Comparison of ENCODE assay signal across 15 cellular contexts in the genomic region with DNA sequence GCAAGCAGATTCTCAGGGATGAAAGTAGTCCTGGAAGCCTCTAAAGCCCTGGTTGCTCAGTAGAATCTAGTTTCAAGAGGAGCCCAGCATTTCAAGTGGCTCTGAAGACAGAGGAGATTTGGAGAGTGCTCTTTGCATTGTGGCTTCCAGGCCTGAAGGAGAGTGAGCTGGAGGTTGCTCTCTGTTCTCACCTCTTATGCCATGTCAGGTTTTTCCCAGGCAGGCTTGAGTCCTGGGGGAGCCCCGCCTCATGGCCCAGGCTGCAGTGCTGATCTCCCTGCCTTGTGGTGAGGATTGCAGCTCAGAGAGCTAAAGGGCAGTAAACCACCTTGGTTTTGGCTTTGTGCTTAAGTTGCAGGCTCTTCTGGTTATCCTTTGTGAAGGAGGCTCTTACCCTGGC. TPM values are rescaled to one million over a fixed set of nuclear protein-coding genes. Genes with fewer than 3 reads are reported as not detected.
A peak's percentile ranks its signal among the peaks of the same experiment; 100 is the strongest.
DNase-seq lines count a peak whose midpoint lies in the region; ATAC-seq and TF ChIP-seq lines count a peak whose summit lies in the region.
"Had no signal": no experiment of that assay in that cellular context is flagged by ENCODE, and none has a peak within 500 bp of the region (broad histone marks: within the 10 kb centered on the region; RNA-seq: fewer than 3 reads in every experiment).

No MANE protein-coding gene starts in this region.

- no peak for ATAC-seq in Right ventricle myocardium superior (ENCODE audit: poor library complexity)
- peak; percentile 80 for ATAC-seq in activated naive CD8-positive, alpha-beta T cell treated with anti-CD3 and anti-CD28 coated beads, Interleukin-2, amount 50 U/mL, for 24 hours
- no peak for ATAC-seq in naive thymus-derived CD4-positive, alpha-beta T cell
- ATAC-seq: SK-N-SH treated with all-trans-retinoic acid at 6 μM for 48 hours had no signal

- H3K36me3 Mint-ChIP-seq in activated naive CD8-positive, alpha-beta T cell treated with anti-CD3 and anti-CD28 coated beads, Interleukin-2, amount 50 U/mL, for 24 hours (ENCODE audit: low read depth): peaks cover 10% of the 10 kb centered on the region
- H3K36me3 Mint-ChIP-seq in naive thymus-derived CD4-positive, alpha-beta T cell: peaks cover 0 to 12% (median 0%) of the 10 kb centered on the region in 5 donors

- H3K4me1 Mint-ChIP-seq in activated naive CD8-positive, alpha-beta T cell treated with anti-CD3 and anti-CD28 coated beads, Interleukin-2, amount 50 U/mL, for 24 hours: peaks cover 80% of the 10 kb centered on the region
- peaks cover 55 to 88% (median 77%) of the 10 kb centered on the region in 7 donors for H3K4me1 Mint-ChIP-seq in naive thymus-derived CD4-positive, alpha-beta T cell

- intact Hi-C loops in left ventricle myocardium inferior (cut with micrococcal nuclease) (no loop called here), Right ventricle myocardium superior (cut with DNase I) (no loop called here)
- intact Hi-C loops in naive thymus-derived CD4-positive, alpha-beta T cell (cut with micrococcal nuclease): no loop called here

- CTCF ChIA-PET in naive thymus-derived CD4-positive, alpha-beta T cell (lab: Charles Lee): interaction anchor here (0.8 to 2.1 kb wide), 3 partner anchors 11 to 47 kb away, joined by 3 to 7 read pairs (median 5); no protein-coding TSS in a partner anchor

- no peaks in the 10 kb centered on the region for H3K27me3 ChIP-seq in left ventricle myocardium inferior (ENCODE audit: low read depth)
- H3K27me3 ChIP-seq in naive thymus-derived CD4-positive, alpha-beta T cell (ENCODE audit: control insufficient read depth in 2 of 2, insufficient read depth in 2 of 2, low read length in 2 of 2): no peaks in the 10 kb centered on the region
- H3K27me3 ChIP-seq: brain microvascular endothelial cell, ovary had no signal

- H3K27ac Mint-ChIP-seq in activated naive CD8-positive, alpha-beta T cell treated with anti-CD3 and anti-CD28 coated beads, Interleukin-2, amount 50 U/mL, for 24 hours: peak overlapping the region; percentile 67
- peak overlapping the region; percentile 66 to 88 (median 77) for H3K27ac Mint-ChIP-seq in naive thymus-derived CD4-positive, alpha-beta T cell

- no peak for TF ChIP-seq CTCF in left ventricle myocardium inferior (IDR thresholded peaks at IDR 0.05; ENCODE audit: borderline replicate concordance)

- POLR2A ChIA-PET in naive thymus-derived CD4-positive, alpha-beta T cell (lab: Charles Lee): interaction anchor here (0.6 to 7.6 kb wide), 4 partner anchors 10 to 53 kb away, joined by 3 to 51 read pairs (median 4); a partner anchor contains a TSS

- H3K9me3 Mint-ChIP-seq in activated naive CD8-positive, alpha-beta T cell treated with anti-CD3 and anti-CD28 coated beads, Interleukin-2, amount 50 U/mL, for 24 hours: no peaks in the 10 kb centered on the region
- H3K9me3 Mint-ChIP-seq in naive thymus-derived CD4-positive, alpha-beta T cell: peaks cover 0 to 2% (median 0%) of the 10 kb centered on the region in 11 donors

- peak overlapping the region; percentile 2 for H3K27ac ChIP-seq in left ventricle myocardium inferior (replicated peaks)
- H3K27ac ChIP-seq in naive thymus-derived CD4-positive, alpha-beta T cell (ENCODE audit: low read depth, low read length): peak overlapping the region; percentile 42
- H3K27ac ChIP-seq: brain microvascular endothelial cell, ovary, WERI-Rb-1 had no signal

- no peak overlapping the region for H3K4me3 ChIP-seq in left ventricle myocardium inferior
- H3K4me3 ChIP-seq in naive thymus-derived CD4-positive, alpha-beta T cell (ENCODE audit: low read length): no peak overlapping the region
- H3K4me3 ChIP-seq: lung, ovary had no signal

- H3K9me3 ChIP-seq in left ventricle myocardium inferior (replicated peaks): no peaks in the 10 kb centered on the region
- H3K9me3 ChIP-seq in naive thymus-derived CD4-positive, alpha-beta T cell (ENCODE audit: control insufficient read depth in 2 of 3, low read length in 3 of 3): no peaks in the 10 kb centered on the region
- H3K9me3 ChIP-seq: ovary had no signal

- DNase-seq in left ventricle myocardium inferior (no peak), Right ventricle myocardium superior (no peak), NCI-H748 (lab: John Stamatoyannopoulos, UW; ENCODE audit: unreplicated experiment) (no peak), COR-L47 (lab: John Stamatoyannopoulos, UW) (no peak), iPS-NIHi11 (ENCODE audit: low spot score) (no peak), occipital lobe (lab: John Stamatoyannopoulos, UW) (no peak)
- DNase-seq in activated naive CD8-positive, alpha-beta T cell treated with anti-CD3 and anti-CD28 coated beads, Interleukin-2, amount 50 U/mL, for 24 hours: peak; percentile 52
- DNase-seq in naive thymus-derived CD4-positive, alpha-beta T cell: no peak
- DNase-seq: activated T-cell treated with anti-CD3 and anti-CD28 coated beads, Interleukin-2, amount 50 U/mL, for 48 hours; brain microvascular endothelial cell; NCI-H2081 treated with DMSO at 0.1 percent for 48 hours; ovary; WERI-Rb-1 had no signal

- H3K36me3 ChIP-seq in left ventricle myocardium inferior: peaks cover 2% of the 10 kb centered on the region
- H3K36me3 ChIP-seq in naive thymus-derived CD4-positive, alpha-beta T cell (ENCODE audit: control insufficient read depth in 2 of 3, insufficient read depth in 3 of 3, low read length in 3 of 3): no peaks in the 10 kb centered on the region
- H3K36me3 ChIP-seq: brain microvascular endothelial cell, ovary, WERI-Rb-1 had no signal

- peaks cover 86% of the 10 kb centered on the region for H3K4me1 ChIP-seq in left ventricle myocardium inferior
- peaks cover 36 to 70% of the 10 kb centered on the region in 2 donors for H3K4me1 ChIP-seq in naive thymus-derived CD4-positive, alpha-beta T cell (ENCODE audit: control insufficient read depth in 2 of 2, insufficient read depth in 2 of 2, low read length in 2 of 2)

- no peaks in the 10 kb centered on the region for H3K27me3 Mint-ChIP-seq in activated naive CD8-positive, alpha-beta T cell treated with anti-CD3 and anti-CD28 coated beads, Interleukin-2, amount 50 U/mL, for 24 hours
- no peaks in the 10 kb centered on the region for H3K27me3 Mint-ChIP-seq in naive thymus-derived CD4-positive, alpha-beta T cell

- no peak overlapping the region for H3K4me3 Mint-ChIP-seq in activated naive CD8-positive, alpha-beta T cell treated with anti-CD3 and anti-CD28 coated beads, Interleukin-2, amount 50 U/mL, for 24 hours
- peak overlapping the region in 4 of 10 donors; percentile 2 to 34 (median 8) for H3K4me3 Mint-ChIP-seq in naive thymus-derived CD4-positive, alpha-beta T cell

RNA-seq across cellular contexts. Expression of a gene that starts 32.8 kb away (rescaled TPM):
- total RNA-seq in left ventricle myocardium inferior (10.5 TPM), Right ventricle myocardium superior (9.9 TPM), occipital lobe (9.5 TPM)
- total RNA-seq in naive thymus-derived CD4-positive, alpha-beta T cell: under 1 TPM in 1 of 5 experiments, not detected in 4; 0.07 TPM
- polyA plus RNA-seq in naive thymus-derived CD4-positive, alpha-beta T cell: not detected

RNA-seq across cellular contexts. Expression of a gene that starts 45.3 kb away (rescaled TPM):
- total RNA-seq in left ventricle myocardium inferior: 36.6 TPM
- total RNA-seq in Right ventricle myocardium superior: 35.8 TPM
- total RNA-seq in naive thymus-derived CD4-positive, alpha-beta T cell: 10 to 100 TPM; 42.3 to 69.1 (median 56.8) TPM
- 10 to 100 TPM; 29.4 to 64.5 TPM for polyA plus RNA-seq in naive thymus-derived CD4-positive, alpha-beta T cell
- total RNA-seq in occipital lobe: 10.8 TPM

RNA-seq across cellular contexts. Expression of a gene that starts 54.6 kb away (rescaled TPM):
- total RNA-seq in left ventricle myocardium inferior: 19.7 TPM
- total RNA-seq in Right ventricle myocardium superior: 20.9 TPM
- 10 to 100 TPM; 21.0 to 39.8 (median 24.8) TPM for total RNA-seq in naive thymus-derived CD4-positive, alpha-beta T cell
- 10 to 100 TPM in 1 of 2 donors, 1 to 10 TPM in 1; 5.1 to 10.3 TPM for polyA plus RNA-seq in naive thymus-derived CD4-positive, alpha-beta T cell
- 9.8 TPM for total RNA-seq in occipital lobe
